1 cellular context compared by ENCODE assay signal in genomic region chr5:115531787-115532367, GRCh38.
TF ChIP-seq lines count a peak whose summit lies in the region.

No MANE protein-coding gene starts in this region.

TF ChIP-seq in IMR-90, 13 proteins besides CTCF, POLR2A, EP300 and RAD21 (continued from another document):
- TF ChIP-seq, protein P1, sequence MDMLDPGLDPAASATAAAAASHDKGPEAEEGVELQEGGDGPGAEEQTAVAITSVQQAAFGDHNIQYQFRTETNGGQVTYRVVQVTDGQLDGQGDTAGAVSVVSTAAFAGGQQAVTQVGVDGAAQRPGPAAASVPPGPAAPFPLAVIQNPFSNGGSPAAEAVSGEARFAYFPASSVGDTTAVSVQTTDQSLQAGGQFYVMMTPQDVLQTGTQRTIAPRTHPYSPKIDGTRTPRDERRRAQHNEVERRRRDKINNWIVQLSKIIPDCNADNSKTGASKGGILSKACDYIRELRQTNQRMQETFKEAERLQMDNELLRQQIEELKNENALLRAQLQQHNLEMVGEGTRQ (IDR thresholded peaks at IDR 0.05; ENCODE audit: low read depth, low read length), result no peak
- no peak for TF ChIP-seq MAFK (IDR thresholded peaks at IDR 0.05; ENCODE audit: low read depth, low read length)
- no peak for TF ChIP-seq MAZ (IDR thresholded peaks at IDR 0.05; ENCODE audit: borderline replicate concordance, low read depth, low read length)
- no peak for TF ChIP-seq CEBPB (IDR thresholded peaks at IDR 0.05; ENCODE audit: low read depth, low read length)
